In the genomic region with DNA sequence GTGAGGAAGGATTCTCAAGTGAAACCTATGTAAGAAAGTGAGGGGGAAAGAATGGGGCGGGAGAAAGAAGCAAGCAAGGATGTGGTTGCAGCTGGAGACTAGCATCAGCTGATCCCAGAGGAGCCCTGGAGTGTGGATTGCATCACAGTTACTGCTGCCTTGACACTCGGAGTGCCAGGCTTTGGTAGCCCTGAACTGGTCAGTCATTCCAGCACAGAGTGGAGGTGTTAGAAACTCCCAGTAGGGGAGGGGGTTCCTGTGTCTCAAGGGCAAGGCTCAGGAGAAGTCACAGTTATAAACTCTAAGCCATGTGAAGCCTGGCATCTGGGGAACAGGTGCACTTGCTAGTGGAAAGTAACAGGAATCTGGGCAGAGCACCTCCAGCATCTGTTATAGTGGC, we compare ENCODE assay signal across 1 cellular context.
TF ChIP-seq lines count a peak whose summit lies in the region.

No MANE protein-coding gene starts in this region.

TF ChIP-seq in H1, 55 proteins besides CTCF, POLR2A, EP300 and RAD21:
- TF ChIP-seq, protein P1, sequence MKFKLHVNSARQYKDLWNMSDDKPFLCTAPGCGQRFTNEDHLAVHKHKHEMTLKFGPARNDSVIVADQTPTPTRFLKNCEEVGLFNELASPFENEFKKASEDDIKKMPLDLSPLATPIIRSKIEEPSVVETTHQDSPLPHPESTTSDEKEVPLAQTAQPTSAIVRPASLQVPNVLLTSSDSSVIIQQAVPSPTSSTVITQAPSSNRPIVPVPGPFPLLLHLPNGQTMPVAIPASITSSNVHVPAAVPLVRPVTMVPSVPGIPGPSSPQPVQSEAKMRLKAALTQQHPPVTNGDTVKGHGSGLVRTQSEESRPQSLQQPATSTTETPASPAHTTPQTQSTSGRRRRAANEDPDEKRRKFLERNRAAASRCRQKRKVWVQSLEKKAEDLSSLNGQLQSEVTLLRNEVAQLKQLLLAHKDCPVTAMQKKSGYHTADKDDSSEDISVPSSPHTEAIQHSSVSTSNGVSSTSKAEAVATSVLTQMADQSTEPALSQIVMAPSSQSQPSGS (IDR thresholded peaks at IDR 0.05; ENCODE audit: low read length): no peak
- no peak for TF ChIP-seq CHD1 (IDR thresholded peaks at IDR 0.05; ENCODE audit: low read depth, low read length)
- no peak for TF ChIP-seq SUZ12 (IDR thresholded peaks at IDR 0.05; ENCODE audit: low read length)
- no peak for TF ChIP-seq BACH1 (IDR thresholded peaks at IDR 0.05; ENCODE audit: low read length)
- peak; percentile 33; the same call in 1 of the 2 replicates for TF ChIP-seq CEBPB (IDR thresholded peaks at IDR 0.05; ENCODE audit: low read depth, low read length)
